In the genomic region with DNA sequence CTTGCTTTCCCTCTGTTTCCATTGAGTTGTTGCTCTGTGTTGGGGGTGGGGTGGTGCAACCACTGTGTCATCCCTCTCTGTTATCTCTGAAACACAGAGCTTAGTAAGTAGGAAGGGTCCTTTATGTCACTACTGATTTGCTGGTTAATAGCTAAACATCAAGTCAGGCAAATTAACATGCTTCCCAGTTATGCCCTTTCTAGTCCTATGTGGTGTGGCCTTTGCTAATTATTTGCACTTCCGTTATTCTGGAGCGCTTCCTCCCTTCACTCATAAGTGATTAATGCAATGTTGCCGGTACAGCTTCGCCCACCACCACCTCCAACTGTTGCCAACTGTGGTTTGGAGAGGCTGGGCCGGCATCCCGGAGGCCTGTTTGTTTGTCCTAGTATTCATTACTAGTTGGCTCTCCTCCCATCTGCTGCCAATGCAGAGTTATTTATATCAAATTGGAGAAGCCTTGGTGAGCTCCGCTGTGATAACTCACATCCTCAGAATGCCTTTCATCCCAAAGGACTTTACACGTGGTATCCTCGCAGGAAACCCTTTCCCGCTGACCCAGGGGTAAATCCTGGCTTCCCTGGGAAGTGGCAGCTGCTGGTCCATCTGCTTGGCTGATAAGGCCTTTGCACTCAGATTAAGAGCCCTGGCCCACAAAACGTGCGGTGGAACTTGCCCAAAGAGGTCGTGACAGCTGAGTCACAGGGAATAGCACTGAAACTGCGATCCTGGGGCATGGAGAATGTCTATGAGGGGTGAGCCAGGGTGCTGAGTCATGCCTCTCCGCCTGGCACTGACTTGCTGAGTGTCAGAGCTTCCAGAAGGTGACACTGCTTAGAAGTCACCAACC, we compare ENCODE assay signal across 8 cellular contexts.
DNase-seq lines count a peak whose midpoint lies in the region; ATAC-seq and TF ChIP-seq lines count a peak whose summit lies in the region.

No MANE protein-coding gene starts in this region.

- H2BK12ac ChIP-seq in trophoblast cell (ENCODE audit: low read length), result no peak overlapping the region

- no peaks in the 10 kb centered on the region for H3K27me3 ChIP-seq in BLaER1 treated with 17β-estradiol and CSF1 and Interleukin-3, amounts not matched to agents 10 nM and 100 nM
- H3K27me3 ChIP-seq in SK-N-SH (ENCODE audit: insufficient read depth) (no peaks in the 10 kb centered on the region), trophoblast cell (ENCODE audit: insufficient read depth, low read length) (no peaks in the 10 kb centered on the region)

- peak overlapping the region; percentile 33; the same call in 1 of the 2 replicates for H2AFZ ChIP-seq in SK-N-SH (ENCODE audit: low read depth)
- H2AFZ ChIP-seq in trophoblast cell (ENCODE audit: insufficient read depth, low read length, poor library complexity), result no peak overlapping the region

- H3K23ac ChIP-seq in trophoblast cell (ENCODE audit: low read length), result no peak overlapping the region

- peaks cover 6% of the 10 kb centered on the region for H3F3A ChIP-seq in SK-N-SH (replicated peaks; ENCODE audit: insufficient read depth)

- H3K18ac ChIP-seq in trophoblast cell (ENCODE audit: low read length), result no peak overlapping the region

- H3K4me1 ChIP-seq in BLaER1 treated with 17β-estradiol and CSF1 and Interleukin-3, amounts not matched to agents 10 nM and 100 nM, result peaks cover 4 to 46% (median 28%) of the 10 kb centered on the region in 10 experiments; a peak in 15 of 20 replicates
- H3K4me1 ChIP-seq in SK-N-SH (ENCODE audit: control insufficient read depth in 1 of 2, insufficient read depth in 2 of 2, low read depth in 1 of 2, low read length in 1 of 2), result peaks cover 9% of the 10 kb centered on the region in 2 experiments; a peak in 1 of 4 replicates
- no peaks in the 10 kb centered on the region for H3K4me1 ChIP-seq in trophoblast cell (ENCODE audit: control insufficient read depth in 1 of 2, insufficient read depth in 2 of 2, low read length in 2 of 2)

- H3K9me3 ChIP-seq in BLaER1 treated with 17β-estradiol and CSF1 and Interleukin-3, amounts not matched to agents 10 nM and 100 nM (replicated peaks in 1 of 11), result peaks cover 4 to 14% (median 8%) of the 10 kb centered on the region in 11 experiments; a peak in 17 of 22 replicates
- H3K9me3 ChIP-seq in SK-N-SH, result no peaks in the 10 kb centered on the region
- H3K9me3 ChIP-seq in trophoblast cell (ENCODE audit: insufficient read depth, low read depth, low read length), result peaks cover 2% of the 10 kb centered on the region

- H3K36me3 ChIP-seq in BLaER1 treated with 17β-estradiol and CSF1 and Interleukin-3, amounts not matched to agents 10 nM and 100 nM, result no peaks in the 10 kb centered on the region
- H3K36me3 ChIP-seq in SK-N-SH (replicated peaks in 1 of 2; ENCODE audit: control insufficient read depth in 1 of 2, insufficient read depth in 2 of 2, low read length in 1 of 2) (no peaks in the 10 kb centered on the region), trophoblast cell (ENCODE audit: control insufficient read depth in 1 of 2, insufficient read depth in 2 of 2, low read length in 2 of 2) (peaks cover 0 to 2% of the 10 kb centered on the region in 2 experiments)

- ATAC-seq in GM18502 (IDR thresholded peaks at IDR 0.05; ENCODE audit: poor library complexity, unreplicated experiment) (no peak), HG02798 (IDR thresholded peaks at IDR 0.05; ENCODE audit: poor library complexity, unreplicated experiment) (no peak)

- H3K4me3 ChIP-seq in BLaER1 treated with 17β-estradiol and CSF1 and Interleukin-3, amounts not matched to agents 10 nM and 100 nM, result no peak overlapping the region
- H3K4me3 ChIP-seq in SK-N-SH (ENCODE audit: low read depth in 2 of 2, low read length in 1 of 2), result no peak overlapping the region
- no peak overlapping the region for H3K4me3 ChIP-seq in trophoblast cell (ENCODE audit: low read depth, low read length)

- no peaks in the 10 kb centered on the region for H3K79me2 ChIP-seq in SK-N-SH (ENCODE audit: insufficient read depth)
- no peaks in the 10 kb centered on the region for H3K79me2 ChIP-seq in trophoblast cell (ENCODE audit: control insufficient read depth, insufficient read depth, low read length, poor library complexity)

- no peak overlapping the region for H4K91ac ChIP-seq in trophoblast cell (ENCODE audit: low read depth, low read length)

- peak; percentile 99 for DNase-seq in M059J (ENCODE audit: low read depth)
- peak; percentile 14 for DNase-seq in SK-N-SH
- peak; percentile 14 for DNase-seq in fibroblast of the conjunctiva (ENCODE audit: low read depth)
- DNase-seq in trophoblast cell, result peak; percentile 32 to 52
- DNase-seq in NCI-H187 treated with DMSO at 0.1 percent for 48 hours (lab: John Stamatoyannopoulos, UW), result no peak

- CTCF ChIA-PET in SK-N-SH (lab: Yijun Ruan, JAX), result interaction anchor here (0.6 to 1.7 kb wide), 3 partner anchors 8 to 532 kb away, joined by 3 to 4 read pairs (median 3); no protein-coding TSS in a partner anchor

- no peak overlapping the region for H4K12ac ChIP-seq in trophoblast cell (ENCODE audit: low read depth, low read length)

- TF ChIP-seq EP300 in SK-N-SH (IDR thresholded peaks at IDR 0.05; ENCODE audit: borderline replicate concordance in 1 of 2, low read depth in 1 of 2, low read length in 1 of 2), result peak in 1 of 2 experiments; percentile 14; a peak in 1 of 4 replicates

- no peak overlapping the region for H2BK120ac ChIP-seq in trophoblast cell (ENCODE audit: insufficient read depth, low read length, poor library complexity)

- peak overlapping the region in 9 of 11 experiments; percentile 18 to 81 (median 49); a peak in 14 of 22 replicates for H3K4me2 ChIP-seq in BLaER1 treated with 17β-estradiol and CSF1 and Interleukin-3, amounts not matched to agents 10 nM and 100 nM
- H3K4me2 ChIP-seq in SK-N-SH (peak overlapping the region; percentile 54), trophoblast cell (ENCODE audit: low read length) (no peak overlapping the region)

- no peaks in the 10 kb centered on the region for H3K79me1 ChIP-seq in trophoblast cell (ENCODE audit: low read length)

- no peak overlapping the region for H3K14ac ChIP-seq in trophoblast cell (ENCODE audit: low read length)

- no peak overlapping the region for H3K4ac ChIP-seq in trophoblast cell (ENCODE audit: low read depth, low read length)

- peak overlapping the region in 2 of 11 experiments; percentile 17 to 33; a peak in 2 of 22 replicates for H3K9ac ChIP-seq in BLaER1 treated with 17β-estradiol and CSF1 and Interleukin-3, amounts not matched to agents 10 nM and 100 nM
- no peak overlapping the region for H3K9ac ChIP-seq in SK-N-SH
- no peak overlapping the region for H3K9ac ChIP-seq in trophoblast cell (ENCODE audit: low read length)

- no peaks in the 10 kb centered on the region for H4K20me1 ChIP-seq in BLaER1 treated with 17β-estradiol and CSF1 and Interleukin-3, amounts not matched to agents 10 nM and 100 nM
- no peaks in the 10 kb centered on the region for H4K20me1 ChIP-seq in SK-N-SH (ENCODE audit: insufficient read depth)

- POLR2A ChIA-PET in SK-N-SH (lab: Yijun Ruan, JAX), result interaction anchor here (1.0 kb wide), 1 partner anchor 75 kb away, joined by 3 read pairs; no protein-coding TSS in a partner anchor

- H3K9me2 ChIP-seq in SK-N-SH, result no peaks in the 10 kb centered on the region

- WGBS in SK-N-SH (ENCODE audit: low lambda C conversion rate), result 31% methylated on average over 12 of the region's 15 CpGs
- WGBS in trophoblast cell (ENCODE audit: extremely low coverage, insufficient coverage, insufficient read length), result no CpG with 5 or more reads among the region's 15 CpGs

- peak overlapping the region in 9 of 11 experiments; percentile 15 to 72 (median 49); a peak in 14 of 22 replicates for H3K27ac ChIP-seq in BLaER1 treated with 17β-estradiol and CSF1 and Interleukin-3, amounts not matched to agents 10 nM and 100 nM
- H3K27ac ChIP-seq in SK-N-SH (ENCODE audit: low read depth in 2 of 2, low read length in 1 of 2) (peak overlapping the region; percentile 33 to 39), trophoblast cell (ENCODE audit: low read depth, low read length) (no peak overlapping the region)

- TF ChIP-seq CTCF in SK-N-SH (IDR thresholded peaks at IDR 0.05), result no peak

- H2AK5ac ChIP-seq in trophoblast cell (ENCODE audit: low read length), result no peak overlapping the region

- no peak overlapping the region for H2BK5ac ChIP-seq in trophoblast cell (ENCODE audit: low read depth, low read length, poor library complexity)

- H4K8ac ChIP-seq in trophoblast cell (ENCODE audit: low read depth, low read length), result no peak overlapping the region

- TF ChIP-seq RAD21 in SK-N-SH (IDR thresholded peaks at IDR 0.05; ENCODE audit: low read length), result no peak

TF ChIP-seq in SK-N-SH, 30 proteins besides CTCF, POLR2A, EP300 and RAD21 (continues in another document):
- TF ChIP-seq JUND (IDR thresholded peaks at IDR 0.05) (peak; percentile 70), PBX3 (IDR thresholded peaks at IDR 0.05) (peak; percentile 79), YY1 (IDR thresholded peaks at IDR 0.05; ENCODE audit: low read depth) (no peak), FOSL2 (IDR thresholded peaks at IDR 0.05; ENCODE audit: borderline replicate concordance, low read depth) (peak; percentile 79), MAX (IDR thresholded peaks at IDR 0.05; ENCODE audit: low read depth) (peak; percentile 73), ELF1 (IDR thresholded peaks at IDR 0.05) (peak; percentile 9; the same call in 1 of the 2 replicates), RXRA (IDR thresholded peaks at IDR 0.05; ENCODE audit: borderline replicate concordance, low read depth) (peak; percentile 86; the same call in 1 of the 2 replicates), NFIC (IDR thresholded peaks at IDR 0.05; ENCODE audit: borderline replicate concordance) (peak; percentile 77), TCF12 (IDR thresholded peaks at IDR 0.05) (peak; percentile 73), TEAD4 (IDR thresholded peaks at IDR 0.05; ENCODE audit: borderline replicate concordance, insufficient read depth) (0 out of 2 replicates have a peak, but pooled peaks have one; percentile 33)
